In genomic region chr11:122853971-122854446, GRCh38 we compare ENCODE assay signal across 9 cellular contexts. TPM values are rescaled to one million over a fixed set of nuclear protein-coding genes. Genes with fewer than 3 reads are reported as not detected.
DNase-seq lines count a peak whose midpoint lies in the region; ATAC-seq and TF ChIP-seq lines count a peak whose summit lies in the region.
"Had no signal": no experiment of that assay in that cellular context is flagged by ENCODE, and none has a peak within 500 bp of the region (broad histone marks: within the 10 kb centered on the region; RNA-seq: fewer than 3 reads in every experiment).

No MANE protein-coding gene starts in this region.

- H3K4me3 ChIP-seq in Karpas-422 (ENCODE audit: low read length) (no peak overlapping the region), OCI-LY7 (ENCODE audit: low read depth, low read length, poor library complexity, severe bottlenecking) (no peak overlapping the region), left ventricle myocardium inferior (no peak overlapping the region)
- H3K4me3 ChIP-seq: BLaER1 had no signal

- POLR2A ChIA-PET in OCI-LY7 (lab: Charles Lee): interaction anchor here (0.6 to 3.2 kb wide), 3 partner anchors 223 to 327 kb away, joined by 3 to 10 read pairs (median 7); no protein-coding TSS in a partner anchor

- no TSS peak for BruUV-seq in OCI-LY7 (replicated peaks; lab: Mats Ljungman, UMichigan)

- H3K4me1 ChIP-seq in Karpas-422 (ENCODE audit: low read length): peaks cover 16% of the 10 kb centered on the region
- H3K4me1 ChIP-seq in OCI-LY7 (ENCODE audit: insufficient read depth, low read length, poor library complexity, severe bottlenecking): peaks cover 15% of the 10 kb centered on the region
- no peaks in the 10 kb centered on the region for H3K4me1 ChIP-seq in left ventricle myocardium inferior

- DNase-seq in NCI-H1436 (lab: John Stamatoyannopoulos, UW) (peak; percentile 34), NCI-H1436 treated with DMSO at 0.1 percent for 48 hours (lab: John Stamatoyannopoulos, UW) (no peak), Karpas-422 (peak; percentile 71), OCI-LY7 (ENCODE audit: low spot score) (peak; percentile 74), left ventricle myocardium inferior (no peak), sciatic nerve (ENCODE audit: low spot score) (no peak)
- no peak for DNase-seq in activated naive CD8-positive, alpha-beta T cell treated with anti-CD3 and anti-CD28 coated beads for 36 hours

- CTCF ChIA-PET in OCI-LY7 (lab: Charles Lee; ENCODE audit: unreplicated experiment): interaction anchor here (0.8 to 2.5 kb wide), 3 partner anchors 82 to 225 kb away, joined by 3 to 14 read pairs (median 4); no protein-coding TSS in a partner anchor

- peak overlapping the region; percentile 82 for H3K27ac Mint-ChIP-seq in activated naive CD8-positive, alpha-beta T cell treated with anti-CD3 and anti-CD28 coated beads for 36 hours

- H3K36me3 Mint-ChIP-seq in activated naive CD8-positive, alpha-beta T cell treated with anti-CD3 and anti-CD28 coated beads for 36 hours: peaks cover 54% of the 10 kb centered on the region

- H3K4me3 Mint-ChIP-seq in activated naive CD8-positive, alpha-beta T cell treated with anti-CD3 and anti-CD28 coated beads for 36 hours: no peak overlapping the region

- H3K79me2 ChIP-seq in Karpas-422 (ENCODE audit: low read length) (no peaks in the 10 kb centered on the region), OCI-LY7 (ENCODE audit: insufficient read depth, low read depth, low read length) (no peaks in the 10 kb centered on the region)

- H3K27me3 Mint-ChIP-seq in activated naive CD8-positive, alpha-beta T cell treated with anti-CD3 and anti-CD28 coated beads for 36 hours: no peaks in the 10 kb centered on the region

- H3K36me3 ChIP-seq in Karpas-422 (ENCODE audit: insufficient read depth, low read length) (no peaks in the 10 kb centered on the region), OCI-LY7 (ENCODE audit: insufficient read depth, low read length) (no peaks in the 10 kb centered on the region), left ventricle myocardium inferior (no peaks in the 10 kb centered on the region)
- H3K36me3 ChIP-seq: BLaER1 had no signal

- TF ChIP-seq CTCF in OCI-LY7 (conservative IDR thresholded peaks at IDR 0.05; ENCODE audit: low read length) (peak; percentile 97), left ventricle myocardium inferior (IDR thresholded peaks at IDR 0.05; ENCODE audit: borderline replicate concordance) (peak; percentile 78)

- H3K9me3 ChIP-seq in Karpas-422 (ENCODE audit: low read length): no peaks in the 10 kb centered on the region
- no peaks in the 10 kb centered on the region for H3K9me3 ChIP-seq in OCI-LY7 (ENCODE audit: low read length)
- H3K9me3 ChIP-seq in left ventricle myocardium inferior (replicated peaks): no peaks in the 10 kb centered on the region
- H3K9me3 ChIP-seq: BLaER1 had no signal

- no peaks in the 10 kb centered on the region for H4K20me1 ChIP-seq in Karpas-422 (ENCODE audit: insufficient read depth, low read depth, low read length)
- no peaks in the 10 kb centered on the region for H4K20me1 ChIP-seq in OCI-LY7 (ENCODE audit: insufficient read depth, low read length)
- H4K20me1 ChIP-seq: BLaER1 had no signal

- H3K9me3 Mint-ChIP-seq in activated naive CD8-positive, alpha-beta T cell treated with anti-CD3 and anti-CD28 coated beads for 36 hours: no peaks in the 10 kb centered on the region

- H3K9ac ChIP-seq in Karpas-422 (ENCODE audit: low read length): no peak overlapping the region
- H3K9ac ChIP-seq: BLaER1 had no signal

- H2AFZ ChIP-seq in Karpas-422 (ENCODE audit: low read length): no peak overlapping the region
- H2AFZ ChIP-seq in OCI-LY7 (ENCODE audit: low read length): no peak overlapping the region

- no peaks in the 10 kb centered on the region for H3K9me2 ChIP-seq in Karpas-422 (replicated peaks; ENCODE audit: insufficient read depth, low read length)
- no peaks in the 10 kb centered on the region for H3K9me2 ChIP-seq in OCI-LY7 (ENCODE audit: insufficient read depth, low read length)

- H3K4me2 ChIP-seq in Karpas-422 (ENCODE audit: low read depth, low read length, poor library complexity, severe bottlenecking): no peak overlapping the region
- no peak overlapping the region for H3K4me2 ChIP-seq in OCI-LY7 (ENCODE audit: low read length)
- H3K4me2 ChIP-seq: BLaER1 had no signal

- intact Hi-C loops in OCI-LY7 (cut with micrococcal nuclease; ENCODE audit: unreplicated experiment): loop anchor here (1.0 to 2.0 kb wide), 4 partner anchors 58 to 274 kb away; no protein-coding TSS in a partner anchor
- intact Hi-C loops in left ventricle myocardium inferior (cut with micrococcal nuclease): loop anchor here (2.0 kb wide), 1 partner anchor 57 kb away; no protein-coding TSS in a partner anchor
- intact Hi-C loops in sciatic nerve (cut with DNase I): loop anchor here (5.0 to 10.0 kb wide), 2 partner anchors 59 to 152 kb away; no protein-coding TSS in a partner anchor

- H3K27me3 ChIP-seq in Karpas-422 (ENCODE audit: low read length) (no peaks in the 10 kb centered on the region), left ventricle myocardium inferior (ENCODE audit: low read depth) (peaks cover 57% of the 10 kb centered on the region)
- H3K27me3 ChIP-seq: BLaER1 had no signal

- H3K27ac ChIP-seq in Karpas-422 (ENCODE audit: low read length) (no peak overlapping the region), OCI-LY7 (ENCODE audit: low read depth, low read length, poor library complexity, severe bottlenecking) (no peak overlapping the region), left ventricle myocardium inferior (replicated peaks) (no peak overlapping the region)
- H3K27ac ChIP-seq: BLaER1 had no signal

- ATAC-seq in sciatic nerve: peak; percentile 67
- ATAC-seq in GM19395 (IDR thresholded peaks at IDR 0.05; ENCODE audit: unreplicated experiment): no peak

- peaks cover 75% of the 10 kb centered on the region for H3K4me1 Mint-ChIP-seq in activated naive CD8-positive, alpha-beta T cell treated with anti-CD3 and anti-CD28 coated beads for 36 hours

RNA-seq across cellular contexts. Expression of gene CRTAM, which starts 15.7 kb away (rescaled TPM):
- total RNA-seq in Karpas-422 (2014; rRNA removed; shearing (Covaris generic); ENCODE audit: low replicate concordance): not detected in 2 replicates
- not detected in 2 replicates for total RNA-seq in OCI-LY7 (2014; rRNA removed; shearing (Covaris generic))
- total RNA-seq in OCI-LY7 (2022): not detected in 2 replicates
- total RNA-seq in activated naive CD8-positive, alpha-beta T cell treated with anti-CD3 and anti-CD28 coated beads for 36 hours: 10 to 100 TPM; 21.9 to 22.3 TPM
- not detected for total RNA-seq in left ventricle myocardium inferior
- total RNA-seq in sciatic nerve: 1.9 TPM

RNA-seq across cellular contexts. Expression of gene JHY, which starts 28.6 kb away (rescaled TPM):
- total RNA-seq in Karpas-422 (2014; rRNA removed; shearing (Covaris generic); ENCODE audit: low replicate concordance): not detected in 2 replicates
- total RNA-seq in OCI-LY7 (2014; rRNA removed; shearing (Covaris generic)): not detected in 2 replicates
- total RNA-seq in OCI-LY7 (2022) (not detected in 2 replicates), left ventricle myocardium inferior (1.8 TPM), sciatic nerve (13.3 TPM)
- 1 to 10 TPM; 3.1 to 3.2 TPM for total RNA-seq in activated naive CD8-positive, alpha-beta T cell treated with anti-CD3 and anti-CD28 coated beads for 36 hours

Comparison
In these comparisons a context has a peak if more than half of its experiments do, and no peak if none do; other contexts are left out.
1. DNase-seq: peak in NCI-H1436 (single experiment), Karpas-422 (single experiment) and OCI-LY7 (single experiment); none in NCI-H1436 treated with DMSO at 0.1 percent for 48 hours (single experiment), activated naive CD8-positive, alpha-beta T cell treated with anti-CD3 and anti-CD28 coated beads for 36 hours (single experiment), left ventricle myocardium inferior (single experiment) and sciatic nerve (single experiment).